8 cellular contexts compared by ENCODE assay signal in genomic region chr22:42721045-42721434, GRCh38. TPM values are rescaled to one million over a fixed set of nuclear protein-coding genes. Genes with fewer than 3 reads are reported as not detected.
DNase-seq lines count a peak whose midpoint lies in the region; FAIRE-seq and TF ChIP-seq lines count a peak whose summit lies in the region.

No MANE protein-coding gene starts in this region.

- H3K27ac Mint-ChIP-seq in glutamatergic neuron (ENCODE audit: unreplicated experiment) = no peak overlapping the region

- peaks cover 27% of the 10 kb centered on the region for H3K27me3 Mint-ChIP-seq in glutamatergic neuron (ENCODE audit: unreplicated experiment)

- H3K27me3 ChIP-seq in WERI-Rb-1 (ENCODE audit: insufficient read depth, low read depth, severe bottlenecking) (peaks cover 26% of the 10 kb centered on the region), skeletal muscle satellite cell (ENCODE audit: control insufficient read depth, insufficient read depth, low read length) (peaks cover 5% of the 10 kb centered on the region)

- no peaks in the 10 kb centered on the region for H3K36me3 ChIP-seq in WERI-Rb-1
- no peaks in the 10 kb centered on the region for H3K36me3 ChIP-seq in skeletal muscle satellite cell (ENCODE audit: insufficient read depth, low read length)

- H3K9ac ChIP-seq in skeletal muscle satellite cell (ENCODE audit: low read depth, low read length) = peak overlapping the region; percentile 82

- no peak overlapping the region for H3K27ac ChIP-seq in WERI-Rb-1

- peaks cover 20% of the 10 kb centered on the region for H3K4me1 Mint-ChIP-seq in glutamatergic neuron (ENCODE audit: low read depth, unreplicated experiment)

- H3K4me3 Mint-ChIP-seq in glutamatergic neuron (ENCODE audit: unreplicated experiment) = peak overlapping the region; percentile 90

- no peaks in the 10 kb centered on the region for H3K36me3 Mint-ChIP-seq in glutamatergic neuron (ENCODE audit: unreplicated experiment)

- H3K4me2 ChIP-seq in skeletal muscle satellite cell (ENCODE audit: low read length) = peak overlapping the region; percentile 94

- H3K9me3 Mint-ChIP-seq in glutamatergic neuron (ENCODE audit: unreplicated experiment) = peaks cover 21% of the 10 kb centered on the region

- FAIRE-seq in RCC 7860 (lab: Jason Lieb, UNC) = no peak

- H3K9me3 ChIP-seq in WERI-Rb-1 (ENCODE audit: severe bottlenecking) (no peaks in the 10 kb centered on the region), skeletal muscle satellite cell (replicated peaks; ENCODE audit: low read length) (no peaks in the 10 kb centered on the region)

- H3K4me3 ChIP-seq in GM12864 (ENCODE audit: low read depth, low read length) = peak overlapping the region; percentile 64
- H3K4me3 ChIP-seq in WERI-Rb-1 (ENCODE audit: low read depth, low read length) = peak overlapping the region; percentile 43
- peak overlapping the region; percentile 88 for H3K4me3 ChIP-seq in skeletal muscle satellite cell (ENCODE audit: low read length)

- peaks cover 34% of the 10 kb centered on the region for H3K4me1 ChIP-seq in skeletal muscle satellite cell (ENCODE audit: control insufficient read depth, insufficient read depth, low read length)

- TF ChIP-seq CTCF in GM12864 (IDR thresholded peaks at IDR 0.05; ENCODE audit: low read depth, low read length, missing control alignments) (no peak), WERI-Rb-1 (IDR thresholded peaks at IDR 0.05; ENCODE audit: low read depth, low read length) (no peak), glutamatergic neuron (IDR thresholded peaks at IDR 0.05; ENCODE audit: partially characterized antibody, unreplicated experiment) (no peak)

- DNase-seq in GM12864 (ENCODE audit: low read depth) (no peak), WERI-Rb-1 (no peak), glutamatergic neuron (no peak), RCC 7860 (ENCODE audit: low spot score) (no peak), NCI-H345 treated with DMSO at 0.1 percent for 48 hours (lab: John Stamatoyannopoulos, UW; ENCODE audit: unreplicated experiment) (no peak), NCI-H1436 (lab: John Stamatoyannopoulos, UW) (no peak), NCI-H774 (lab: John Stamatoyannopoulos, UW) (no peak)

RNA-seq across cellular contexts. Expression of gene A4GALT, which starts 0.4 kb away (rescaled TPM):
- 61.4 TPM for total RNA-seq in glutamatergic neuron (ENCODE audit: unreplicated experiment)
- 24.3 and 26.6 TPM in 2 replicates for total RNA-seq in skeletal muscle satellite cell (2012; rRNA removed)
